ENCODE assay signal across 8 cellular contexts in the genomic region with DNA sequence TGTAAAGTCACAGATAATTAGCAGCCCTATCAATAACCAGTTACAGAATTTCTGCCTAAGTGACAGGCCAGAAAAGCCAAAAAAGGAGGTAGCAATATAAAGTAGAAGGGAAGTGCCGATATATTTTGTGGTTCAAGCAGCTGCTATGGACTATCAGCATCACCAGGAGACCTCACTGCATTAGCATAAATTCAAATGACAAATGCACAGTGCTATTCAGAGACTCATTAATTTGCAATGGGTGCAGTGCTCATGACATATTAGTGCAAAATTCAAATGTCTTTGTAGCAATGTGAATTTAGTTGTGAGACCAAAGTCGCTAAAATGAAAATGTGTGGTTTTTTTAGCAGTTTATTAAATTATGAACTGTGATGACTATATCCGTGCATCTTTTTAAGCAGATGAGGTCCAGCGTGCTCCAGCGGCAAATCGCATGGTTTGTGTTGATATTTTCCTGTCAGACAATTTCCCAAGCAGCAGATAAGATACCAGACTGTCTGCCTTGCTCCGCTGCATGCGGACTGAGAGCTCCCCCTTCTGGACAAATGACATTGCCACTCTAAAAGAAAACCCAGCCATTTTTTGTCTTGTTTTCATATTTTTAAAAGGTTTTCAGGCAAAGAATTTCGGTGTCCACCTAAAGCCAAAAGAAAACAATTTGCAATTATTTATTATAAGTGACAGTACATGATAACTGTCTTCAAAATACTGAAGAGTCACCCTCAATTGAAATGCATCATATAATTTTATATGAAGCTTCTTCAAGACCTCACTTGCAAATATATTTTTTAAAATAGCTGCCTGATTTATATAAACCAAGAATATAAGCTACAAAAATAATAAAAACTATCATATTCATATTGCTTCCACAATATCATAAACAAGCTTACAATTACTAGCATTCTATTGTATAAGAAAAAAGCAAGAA.
DNase-seq lines count a peak whose midpoint lies in the region; ATAC-seq, FAIRE-seq and TF ChIP-seq lines count a peak whose summit lies in the region.

No MANE protein-coding gene starts in this region.

- DNase-seq in GM12865 (ENCODE audit: low read depth) (peak; percentile 85), NCI-H187 (lab: John Stamatoyannopoulos, UW) (peak; percentile 10 to 17), cerebellum (ENCODE audit: low spot score) (peak; percentile 28), left kidney (ENCODE audit: low read depth, low spot score) (peak; percentile 83), cerebellar nuclear complex (lab: John Stamatoyannopoulos, UW) (no peak)
- peak; percentile 37 for DNase-seq in stimulated activated CD4-positive, alpha-beta T cell treated with anti-CD3 and anti-CD28 coated beads, Interleukin-4, amount 100 ng/mL, for 1 hour

- TF ChIP-seq CTCF in GM12865 (IDR thresholded peaks at IDR 0.05; ENCODE audit: insufficient read depth, low read depth, low read length, missing control alignments): peak; percentile 86

- H3K4me3 ChIP-seq in GM12865 (ENCODE audit: low read depth, low read length): no peak overlapping the region

- peak; percentile 78 for ATAC-seq in HG02678 (IDR thresholded peaks at IDR 0.05; ENCODE audit: unreplicated experiment)

- FAIRE-seq in TTC549 (lab: Jason Lieb, UNC): peak; percentile 66

Comparison
In these comparisons a context has a peak if more than half of its experiments do, and no peak if none do; other contexts are left out.
1. DNase-seq: peak in GM12865 (single experiment), NCI-H187 (2 of 2), cerebellum (single experiment), left kidney (single experiment) and stimulated activated CD4-positive, alpha-beta T cell treated with anti-CD3 and anti-CD28 coated beads, Interleukin-4, amount 100 ng/mL, for 1 hour (single experiment); none in cerebellar nuclear complex (0 of 2).